ENCODE assay signal across 8 cellular contexts in the genomic region with DNA sequence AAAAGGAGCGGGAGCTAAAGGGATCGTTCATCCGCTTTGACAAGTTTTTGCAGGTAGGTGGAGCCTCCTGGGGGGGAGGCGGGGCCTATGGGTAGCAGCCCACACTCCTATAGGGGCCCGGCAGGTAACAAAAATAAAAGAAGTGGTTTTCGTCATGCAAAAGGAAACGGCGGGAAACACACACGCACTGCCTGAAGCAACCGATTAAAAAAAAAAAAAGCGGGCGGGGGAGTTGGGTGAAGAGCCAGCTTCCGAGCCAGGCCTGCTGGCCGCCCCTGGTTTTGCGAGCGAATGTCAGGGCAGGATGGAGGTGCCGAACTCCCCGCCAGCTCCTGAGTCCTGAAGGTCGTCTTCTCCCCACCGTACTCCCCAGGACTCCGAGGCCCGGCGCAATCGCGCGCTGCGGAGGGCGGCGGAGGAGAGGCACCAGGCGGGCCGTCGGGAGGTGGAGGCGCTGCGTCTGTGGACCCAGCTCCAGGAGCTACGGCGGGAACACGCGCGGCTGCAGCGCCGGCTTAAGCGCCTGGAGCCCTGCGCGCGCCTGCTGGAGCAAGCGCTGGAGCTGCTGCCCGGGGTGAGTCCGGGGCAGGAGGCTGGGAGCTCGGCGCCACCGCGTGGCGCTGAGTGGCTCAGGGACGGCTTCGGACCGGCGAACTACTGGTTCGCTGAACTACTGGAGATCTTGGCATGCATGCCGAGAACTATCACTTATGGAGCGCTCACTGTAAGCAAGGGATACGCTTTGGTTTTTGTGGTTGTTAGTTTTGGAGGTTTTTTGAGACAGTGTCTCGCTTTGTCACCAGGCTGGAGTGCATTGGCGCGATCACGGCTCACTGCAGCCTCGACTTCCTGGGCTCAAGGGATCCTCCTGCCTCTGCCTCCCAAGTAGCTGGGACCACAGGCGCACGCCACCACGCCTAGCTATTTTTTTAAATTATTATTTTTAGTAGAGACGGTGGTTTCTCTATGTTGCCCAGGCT. TPM values are rescaled to one million over a fixed set of nuclear protein-coding genes. Genes with fewer than 3 reads are reported as not detected.
DNase-seq lines count a peak whose midpoint lies in the region; ATAC-seq, FAIRE-seq and TF ChIP-seq lines count a peak whose summit lies in the region.

No MANE protein-coding gene starts in this region.

- H3K4me2 ChIP-seq in astrocyte (ENCODE audit: low read length): peak overlapping the region; percentile 84

- no peak for FAIRE-seq in astrocyte (lab: Jason Lieb, UNC)

- no peak overlapping the region for H3K27ac ChIP-seq in astrocyte (ENCODE audit: low read depth, low read length)
- no peak overlapping the region for H3K27ac ChIP-seq in rectal smooth muscle tissue (ENCODE audit: low read depth, low read length)

- H3K27me3 ChIP-seq in astrocyte (ENCODE audit: insufficient read depth, low read length) (peaks cover 19% of the 10 kb centered on the region), rectal smooth muscle tissue (ENCODE audit: control insufficient read depth, insufficient read depth, low read length) (peaks cover 17% of the 10 kb centered on the region)

- no peaks in the 10 kb centered on the region for H3K9me3 ChIP-seq in astrocyte (ENCODE audit: insufficient read depth, low read depth, low read length)

- no peaks in the 10 kb centered on the region for H3K79me2 ChIP-seq in astrocyte (ENCODE audit: insufficient read depth, low read length)

- H3K27me3 Mint-ChIP-seq in T-helper 2 cell treated with Interferon-gamma antibody and Interleukin-4, amounts not matched to agents 5 μg/mL and 100 μg/mL, for 36 hours (ENCODE audit: low read depth): peaks cover 20% of the 10 kb centered on the region
- peaks cover 53% of the 10 kb centered on the region for H3K27me3 Mint-ChIP-seq in astrocyte (ENCODE audit: low read depth, unreplicated experiment)

- H3K36me3 ChIP-seq in astrocyte (ENCODE audit: insufficient read depth, low read length): peaks cover 7% of the 10 kb centered on the region
- peaks cover 4% of the 10 kb centered on the region for H3K36me3 ChIP-seq in rectal smooth muscle tissue (ENCODE audit: control insufficient read depth, insufficient read depth, low read length)

- DNase-seq in COR-L47 (lab: John Stamatoyannopoulos, UW) (peak; percentile 70), NCI-H1105 treated with DMSO at 0.1 percent for 48 hours (lab: John Stamatoyannopoulos, UW) (peak; percentile 82), astrocyte (ENCODE audit: low read depth) (peak; percentile 56), hippocampal formation (lab: John Stamatoyannopoulos, UW) (peak; percentile 45 to 71)
- peak; percentile 59 for DNase-seq in T-helper 2 cell treated with Interferon-gamma antibody and Interleukin-4, amounts not matched to agents 5 μg/mL and 100 μg/mL, for 36 hours (ENCODE audit: low spot score)

- ATAC-seq in GM21619 (IDR thresholded peaks at IDR 0.05; ENCODE audit: unreplicated experiment): peak; percentile 58
- no peak for ATAC-seq in HG03457 (IDR thresholded peaks at IDR 0.05; ENCODE audit: unreplicated experiment)

- H3K4me1 ChIP-seq in astrocyte (ENCODE audit: insufficient read depth, low read length) (peaks cover 20% of the 10 kb centered on the region), rectal smooth muscle tissue (ENCODE audit: control insufficient read depth, insufficient read depth, low read length) (no peaks in the 10 kb centered on the region)

- peaks cover 13% of the 10 kb centered on the region for H3K4me1 Mint-ChIP-seq in T-helper 2 cell treated with Interferon-gamma antibody and Interleukin-4, amounts not matched to agents 5 μg/mL and 100 μg/mL, for 36 hours (ENCODE audit: low read depth)
- H3K4me1 Mint-ChIP-seq in astrocyte (ENCODE audit: low read depth, unreplicated experiment): peaks cover 4% of the 10 kb centered on the region

- peaks cover 12% of the 10 kb centered on the region for H3K36me3 Mint-ChIP-seq in T-helper 2 cell treated with Interferon-gamma antibody and Interleukin-4, amounts not matched to agents 5 μg/mL and 100 μg/mL, for 36 hours (ENCODE audit: low read depth)
- peaks cover 14% of the 10 kb centered on the region for H3K36me3 Mint-ChIP-seq in astrocyte (ENCODE audit: low read depth, unreplicated experiment)

- H3K9ac ChIP-seq in astrocyte (ENCODE audit: low read length) (no peak overlapping the region), rectal smooth muscle tissue (ENCODE audit: low read length) (no peak overlapping the region)

- H3K27ac Mint-ChIP-seq in T-helper 2 cell treated with Interferon-gamma antibody and Interleukin-4, amounts not matched to agents 5 μg/mL and 100 μg/mL, for 36 hours: no peak overlapping the region
- no peak overlapping the region for H3K27ac Mint-ChIP-seq in astrocyte (ENCODE audit: unreplicated experiment)

- peak; percentile 11 for TF ChIP-seq CTCF in astrocyte (IDR thresholded peaks at IDR 0.05; ENCODE audit: insufficient read depth, low read depth, low read length)

- H3K4me3 Mint-ChIP-seq in T-helper 2 cell treated with Interferon-gamma antibody and Interleukin-4, amounts not matched to agents 5 μg/mL and 100 μg/mL, for 36 hours: peak overlapping the region; percentile 81
- H3K4me3 Mint-ChIP-seq in astrocyte (ENCODE audit: unreplicated experiment): peak overlapping the region; percentile 65

- peaks cover 4% of the 10 kb centered on the region for H4K20me1 ChIP-seq in astrocyte (ENCODE audit: insufficient read depth, low read length)

- no peaks in the 10 kb centered on the region for H3K9me3 Mint-ChIP-seq in T-helper 2 cell treated with Interferon-gamma antibody and Interleukin-4, amounts not matched to agents 5 μg/mL and 100 μg/mL, for 36 hours
- no peaks in the 10 kb centered on the region for H3K9me3 Mint-ChIP-seq in astrocyte (ENCODE audit: unreplicated experiment)

- peak overlapping the region; percentile 69 for H2AFZ ChIP-seq in astrocyte (ENCODE audit: low read depth, low read length)

- H3K4me3 ChIP-seq in astrocyte (ENCODE audit: insufficient read depth, low read depth, low read length) (peak overlapping the region; percentile 37), rectal smooth muscle tissue (ENCODE audit: low read length) (peak overlapping the region; percentile 64)

RNA-seq across cellular contexts. Expression of a gene that starts 3.6 kb away (rescaled TPM):
- total RNA-seq in astrocyte: not detected in 2 replicates

RNA-seq across cellular contexts. Expression of a gene that starts 17.6 kb away (rescaled TPM):
- total RNA-seq in astrocyte: 0.43 and 0.48 TPM in 2 replicates

RNA-seq across cellular contexts. Expression of a gene that starts 32.2 kb away (rescaled TPM):
- total RNA-seq in astrocyte: 52.8 and 53.5 TPM in 2 replicates

RNA-seq across cellular contexts. Expression of a gene that starts 32.4 kb away (rescaled TPM):
- total RNA-seq in astrocyte: 20.9 and 23.5 TPM in 2 replicates
